18 cellular contexts compared by ENCODE assay signal in genomic region chr13:85332595-85332994, GRCh38.
DNase-seq lines count a peak whose midpoint lies in the region; TF ChIP-seq lines count a peak whose summit lies in the region.
"Had no signal": no experiment of that assay in that cellular context is flagged by ENCODE, and none has a peak within 500 bp of the region (broad histone marks: within the 10 kb centered on the region; RNA-seq: fewer than 3 reads in every experiment).

No MANE protein-coding gene starts in this region.

- TF ChIP-seq POLR2A in breast epithelium (IDR thresholded peaks at IDR 0.05), result no peak

- H3K4me1 ChIP-seq in adipocyte (ENCODE audit: control insufficient read depth, insufficient read depth, low read length), result no peaks in the 10 kb centered on the region
- no peaks in the 10 kb centered on the region for H3K4me1 ChIP-seq in breast epithelium
- H3K4me1 ChIP-seq: BLaER1, Caco-2, HAP-1 had no signal

- in situ Hi-C loops in G401 (cut with HindIII; ENCODE audit: low sequenced_read_pairs), result no loop called here

- intact Hi-C loops in breast epithelium (cut with DNase I; ENCODE audit: low total_unique reads), result no loop called here

- H3K9ac ChIP-seq in adipocyte (ENCODE audit: low read length), result no peak overlapping the region
- H3K9ac ChIP-seq: BLaER1 had no signal

- no peak for TF ChIP-seq CTCF in 22Rv1 (IDR thresholded peaks at IDR 0.05)
- no peak for TF ChIP-seq CTCF in coronary artery (IDR thresholded peaks at IDR 0.05)
- no peak for TF ChIP-seq CTCF in breast epithelium (IDR thresholded peaks at IDR 0.05)

- DNase-seq in G401 (ENCODE audit: low spot score) (peak; percentile 95), adipocyte (ENCODE audit: low read depth) (peak; percentile 41), fibroblast of gingiva (ENCODE audit: low read depth) (peak; percentile 61), coronary artery (ENCODE audit: low spot score) (no peak), breast epithelium (ENCODE audit: low spot score in 2 of 2) (no peak), DMS153 treated with DMSO at 0.1 percent for 48 hours (lab: John Stamatoyannopoulos, UW; ENCODE audit: unreplicated experiment) (no peak), D341Med (ENCODE audit: low spot score) (no peak)
- DNase-seq: Caco-2; CD8-positive, alpha-beta memory T cell; DMS79 treated with DMSO at 0.1 percent for 48 hours; EL; GDM1; GOT3; IMR-90; KBM-7 had no signal

- H3K9me3 ChIP-seq in adipocyte (ENCODE audit: control insufficient read depth, low read length) (no peaks in the 10 kb centered on the region), breast epithelium (no peaks in the 10 kb centered on the region)
- H3K9me3 ChIP-seq: BLaER1, Caco-2, HAP-1 had no signal

- H3K36me3 ChIP-seq in adipocyte (ENCODE audit: control insufficient read depth, insufficient read depth, low read length, severe bottlenecking) (no peaks in the 10 kb centered on the region), breast epithelium (no peaks in the 10 kb centered on the region)
- H3K36me3 ChIP-seq: BLaER1, HAP-1 had no signal

- H3K27me3 ChIP-seq in adipocyte (replicated peaks; ENCODE audit: control insufficient read depth, insufficient read depth, low read length), result no peaks in the 10 kb centered on the region
- H3K27me3 ChIP-seq in breast epithelium, result no peaks in the 10 kb centered on the region
- H3K27me3 ChIP-seq: BLaER1 had no signal

- H3K4me3 ChIP-seq in adipocyte (ENCODE audit: low read length) (no peak overlapping the region), coronary artery (no peak overlapping the region), breast epithelium (no peak overlapping the region)
- H3K4me3 ChIP-seq: BLaER1, HAP-1 had no signal

- H3K27ac ChIP-seq in 22Rv1 (0 out of 2 replicates have a peak overlapping the region, but pooled peaks have one; percentile 24), coronary artery (no peak overlapping the region), breast epithelium (no peak overlapping the region)
- H3K27ac ChIP-seq: BLaER1 had no signal

Comparison
In these comparisons a context has a peak if more than half of its experiments do, and no peak if none do; other contexts are left out.
1. DNase-seq: peak in G401 (single experiment), adipocyte (single experiment) and fibroblast of gingiva (single experiment); none in coronary artery (single experiment), breast epithelium (0 of 2), DMS153 treated with DMSO at 0.1 percent for 48 hours (single experiment) and D341Med (single experiment).